26 cellular contexts compared by ENCODE assay signal in the genomic region with DNA sequence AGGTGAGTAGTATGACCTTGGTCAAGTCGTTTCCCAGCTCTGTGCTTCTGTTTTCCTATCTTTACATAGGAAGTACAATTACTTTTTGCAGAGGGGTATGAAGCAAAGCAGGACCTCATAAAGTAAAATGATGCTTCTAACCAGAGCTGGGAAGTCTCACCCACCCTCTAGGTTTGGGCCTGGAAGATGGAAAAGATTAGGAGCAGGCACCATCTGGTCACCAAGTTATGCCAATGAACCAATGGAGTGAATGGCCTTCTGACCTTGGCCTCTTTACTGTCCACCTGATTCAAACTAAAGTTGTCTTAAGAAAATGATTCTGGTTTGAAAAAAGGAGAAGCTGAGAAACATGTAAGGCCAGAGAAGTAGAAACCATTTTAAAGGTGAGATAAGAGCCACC.
"Had no signal": no experiment of that assay in that cellular context is flagged by ENCODE, and none has a peak within 500 bp of the region (broad histone marks: within the 10 kb centered on the region; RNA-seq: fewer than 3 reads in every experiment).

No MANE protein-coding gene starts in this region.

- H3K9me3 ChIP-seq: colonic mucosa, esophagus squamous epithelium, gastrocnemius medialis, heart right ventricle, left lung, lower lobe of right lung, mucosa of descending colon had no signal

- DNase-seq: colonic mucosa; cortex of kidney; effector CD8-positive, alpha-beta T cell; effector memory CD8-positive, alpha-beta T cell; endodermal cell; erythroblast; esophagus squamous epithelium; foreskin fibroblast; foreskin melanocyte; gastrocnemius medialis; glutamatergic neuron; head of caudate nucleus; heart right ventricle; hippocampal formation; left cardiac atrium; left lung; left ventricle myocardium superior; lower lobe of right lung; mesenchymal stem cell; mucosa of descending colon; naive B cell had no signal

- ATAC-seq: effector memory CD8-positive, alpha-beta T cell; esophagus mucosa; gastrocnemius medialis; heart right ventricle; left cardiac atrium; left lung; left ventricle myocardium superior; lower lobe of right lung; mucosa of descending colon had no signal

- FAIRE-seq: endometrium, islet of Langerhans, keratinocyte had no signal

- H3K27ac ChIP-seq: colonic mucosa, epithelial cell of prostate, esophagus squamous epithelium, gastrocnemius medialis, heart right ventricle, left lung, lower lobe of right lung had no signal

- H3K27me3 ChIP-seq: colonic mucosa had no signal

- H3K4me3 ChIP-seq: colonic mucosa, esophagus squamous epithelium, gastrocnemius medialis, heart right ventricle, left lung, lower lobe of right lung, mucosa of descending colon had no signal

- H3K4me1 ChIP-seq: colonic mucosa, esophagus squamous epithelium, gastrocnemius medialis, heart right ventricle, left lung, lower lobe of right lung had no signal

- H3K36me3 ChIP-seq: colonic mucosa, esophagus squamous epithelium, gastrocnemius medialis, heart right ventricle, left lung, lower lobe of right lung had no signal
